ENCODE assay signal across 1 cellular context in the genomic region with DNA sequence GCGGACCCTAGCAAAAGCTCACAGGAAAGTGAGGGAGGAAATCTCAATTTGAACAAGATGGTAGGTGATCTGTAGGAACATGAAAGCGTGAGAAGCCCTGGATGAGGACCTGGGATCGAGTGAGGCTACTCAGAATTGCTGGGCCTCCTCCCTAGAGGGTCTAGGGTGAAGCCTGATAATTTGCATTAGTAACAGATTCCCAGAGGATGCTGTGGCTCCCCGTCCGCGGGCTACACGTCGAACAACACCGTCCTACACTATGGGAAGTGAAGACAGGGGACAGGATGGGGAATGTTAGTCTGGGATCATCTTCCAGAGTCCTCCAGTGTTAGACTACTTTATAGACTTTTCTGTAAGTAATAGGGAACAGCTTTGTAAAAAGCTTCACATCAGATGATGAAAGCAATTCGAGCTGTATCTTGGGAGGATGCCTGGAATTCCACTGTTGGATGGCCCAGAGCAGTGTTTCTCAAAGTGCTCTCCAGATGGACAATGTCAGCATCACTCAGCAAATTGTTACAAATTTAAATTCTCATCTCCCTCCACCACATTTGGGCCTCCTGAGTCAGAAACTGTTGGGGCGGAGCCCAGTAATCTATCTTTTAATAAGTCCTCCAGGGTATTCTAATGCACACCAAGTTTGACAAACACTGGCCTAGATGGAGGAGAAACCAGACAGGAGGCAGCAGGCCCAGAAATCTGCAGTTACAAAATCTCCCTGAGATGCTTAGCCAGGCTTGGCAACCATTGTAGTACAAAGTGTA.
A peak's percentile ranks its signal among the peaks of the same experiment; 100 is the strongest.
TF ChIP-seq lines count a peak whose summit lies in the region.

No MANE protein-coding gene starts in this region.

TF ChIP-seq in IMR-90, 13 proteins besides CTCF, POLR2A, EP300 and RAD21:
- peak; percentile 41; the same call in 1 of the 2 replicates for TF ChIP-seq NFE2L2 (IDR thresholded peaks at IDR 0.05; ENCODE audit: low read depth, low read length)
- no peak for TF ChIP-seq RCOR1 (IDR thresholded peaks at IDR 0.05; ENCODE audit: insufficient replicate concordance, low read length)
- TF ChIP-seq MAZ (IDR thresholded peaks at IDR 0.05; ENCODE audit: borderline replicate concordance, low read depth, low read length), result no peak
- no peak for TF ChIP-seq MAFK (IDR thresholded peaks at IDR 0.05; ENCODE audit: low read depth, low read length)
- TF ChIP-seq, protein P1, sequence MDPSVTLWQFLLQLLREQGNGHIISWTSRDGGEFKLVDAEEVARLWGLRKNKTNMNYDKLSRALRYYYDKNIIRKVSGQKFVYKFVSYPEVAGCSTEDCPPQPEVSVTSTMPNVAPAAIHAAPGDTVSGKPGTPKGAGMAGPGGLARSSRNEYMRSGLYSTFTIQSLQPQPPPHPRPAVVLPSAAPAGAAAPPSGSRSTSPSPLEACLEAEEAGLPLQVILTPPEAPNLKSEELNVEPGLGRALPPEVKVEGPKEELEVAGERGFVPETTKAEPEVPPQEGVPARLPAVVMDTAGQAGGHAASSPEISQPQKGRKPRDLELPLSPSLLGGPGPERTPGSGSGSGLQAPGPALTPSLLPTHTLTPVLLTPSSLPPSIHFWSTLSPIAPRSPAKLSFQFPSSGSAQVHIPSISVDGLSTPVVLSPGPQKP (IDR thresholded peaks at IDR 0.05; ENCODE audit: borderline replicate concordance, low read depth, low read length), result no peak
